26 cellular contexts compared by ENCODE assay signal in genomic region chr18:32613821-32614220, GRCh38.
"Had no signal": no experiment of that assay in that cellular context is flagged by ENCODE, and none has a peak within 500 bp of the region (broad histone marks: within the 10 kb centered on the region; RNA-seq: fewer than 3 reads in every experiment).

No MANE protein-coding gene starts in this region.

- H3K36me3 Mint-ChIP-seq: mesothelial cell of epicardium had no signal

- DNase-seq: colonic mucosa; cortex of kidney; dermis blood vessel endothelial cell; dorsolateral prefrontal cortex; effector CD4-positive, alpha-beta T cell; effector memory CD4-positive, alpha-beta T cell; erythroblast; esophagus squamous epithelium; foreskin fibroblast; foreskin melanocyte; gastrocnemius medialis; glutamatergic neuron; head of caudate nucleus; heart right ventricle; hippocampal formation; left cardiac atrium; left lung; left ventricle myocardium superior; lower lobe of right lung; mesenchymal stem cell; mucosa of descending colon; naive B cell had no signal

- H3K27ac Mint-ChIP-seq: mesothelial cell of epicardium, naive B cell had no signal

- FAIRE-seq: keratinocyte had no signal

- H3K4me1 ChIP-seq: colonic mucosa, esophagus squamous epithelium, gastrocnemius medialis, heart right ventricle, left lung, lower lobe of right lung had no signal

- H3K4me3 ChIP-seq: colonic mucosa, dorsolateral prefrontal cortex, esophagus squamous epithelium, gastrocnemius medialis, heart right ventricle, left lung, lower lobe of right lung, mucosa of descending colon had no signal

- H3K4me3 Mint-ChIP-seq: mesothelial cell of epicardium, naive B cell had no signal

- H3K27ac ChIP-seq: colonic mucosa, dorsolateral prefrontal cortex, epithelial cell of prostate, esophagus squamous epithelium, gastrocnemius medialis, heart right ventricle, left lung, lower lobe of right lung had no signal

- H3K27me3 ChIP-seq: colonic mucosa, dorsolateral prefrontal cortex, esophagus squamous epithelium, gastrocnemius medialis, heart right ventricle, left lung had no signal

- H3K36me3 ChIP-seq: colonic mucosa, esophagus squamous epithelium, gastrocnemius medialis, heart right ventricle, left lung, lower lobe of right lung had no signal

- H3K9me3 ChIP-seq: colonic mucosa, esophagus squamous epithelium, gastrocnemius medialis, heart right ventricle, left lung, lower lobe of right lung, mucosa of descending colon had no signal

- ATAC-seq: esophagus mucosa, gastrocnemius medialis, heart right ventricle, left cardiac atrium, left lung, left ventricle myocardium superior, lower lobe of right lung, mucosa of descending colon had no signal

- H3K9me3 Mint-ChIP-seq: mesothelial cell of epicardium had no signal

- H3K4me1 Mint-ChIP-seq: naive B cell had no signal
